ENCODE assay signal across 25 cellular contexts in the genomic region with DNA sequence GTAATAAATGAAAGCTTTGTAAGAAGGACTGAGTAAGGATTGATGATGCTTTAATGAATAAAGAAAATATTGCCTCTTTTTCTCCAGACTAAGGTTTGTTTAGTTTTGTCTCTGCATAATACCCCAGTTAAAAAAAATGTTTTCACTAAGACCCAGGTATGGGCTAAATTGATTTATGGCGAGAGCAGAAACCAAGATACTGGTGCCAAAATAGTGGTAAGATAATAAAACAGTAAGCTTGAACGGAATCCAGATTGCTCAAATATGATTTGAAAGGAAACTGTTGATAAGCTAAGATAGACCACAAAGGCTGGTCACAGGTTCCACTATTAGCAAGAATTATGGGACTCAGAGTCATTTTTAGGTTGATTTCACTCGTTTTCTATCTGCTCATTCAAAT.
A peak's percentile ranks its signal among the peaks of the same experiment; 100 is the strongest.
DNase-seq lines count a peak whose midpoint lies in the region; FAIRE-seq and TF ChIP-seq lines count a peak whose summit lies in the region.
"Had no signal": no experiment of that assay in that cellular context is flagged by ENCODE, and none has a peak within 500 bp of the region (broad histone marks: within the 10 kb centered on the region; RNA-seq: fewer than 3 reads in every experiment).

No MANE protein-coding gene starts in this region.

- H3K4me1 Mint-ChIP-seq in astrocyte (ENCODE audit: low read depth, unreplicated experiment) (peaks cover 14% of the 10 kb centered on the region), mesothelial cell of epicardium (peaks cover 27% of the 10 kb centered on the region)
- H3K4me1 Mint-ChIP-seq: B cell had no signal

- no peak for TF ChIP-seq POLR2A in lower leg skin (IDR thresholded peaks at IDR 0.05)

- H3K9me3 Mint-ChIP-seq in astrocyte (ENCODE audit: unreplicated experiment) (no peaks in the 10 kb centered on the region), mesothelial cell of epicardium (no peaks in the 10 kb centered on the region)

- no peaks in the 10 kb centered on the region for H3K4me1 ChIP-seq in astrocyte (ENCODE audit: insufficient read depth, low read length)
- H3K4me1 ChIP-seq: A549 had no signal

- H3K27ac ChIP-seq in VCaP (0 out of 2 replicates have a peak overlapping the region, but pooled peaks have one; percentile 5), astrocyte (ENCODE audit: low read depth, low read length) (no peak overlapping the region), brain microvascular endothelial cell (no peak overlapping the region)
- H3K27ac ChIP-seq: A549; BLaER1 treated with 17β-estradiol and CSF1 and Interleukin-3, amounts not matched to agents 10 nM and 100 nM; C4-2B had no signal

- no peaks in the 10 kb centered on the region for H3K27me3 ChIP-seq in astrocyte (ENCODE audit: insufficient read depth, low read length)
- no peaks in the 10 kb centered on the region for H3K27me3 ChIP-seq in brain microvascular endothelial cell (replicated peaks)
- H3K27me3 ChIP-seq: BLaER1 treated with 17β-estradiol and CSF1 and Interleukin-3, amounts not matched to agents 10 nM and 100 nM had no signal

- H3K4me3 ChIP-seq in astrocyte (ENCODE audit: insufficient read depth, low read depth, low read length): no peak overlapping the region
- no peak overlapping the region for H3K4me3 ChIP-seq in lower leg skin (ENCODE audit: low read depth, poor library complexity, severe bottlenecking)
- H3K4me3 ChIP-seq in brain microvascular endothelial cell (ENCODE audit: low read depth, low read length): no peak overlapping the region
- H3K4me3 ChIP-seq: A549; BLaER1 treated with 17β-estradiol and CSF1 and Interleukin-3, amounts not matched to agents 10 nM and 100 nM; GM12878 had no signal

- no peaks in the 10 kb centered on the region for H4K20me1 ChIP-seq in astrocyte (ENCODE audit: insufficient read depth, low read length)
- H4K20me1 ChIP-seq: BLaER1 treated with 17β-estradiol and CSF1 and Interleukin-3, amounts not matched to agents 10 nM and 100 nM had no signal

- 48 to 54% methylated on average over 3 of the region's 3 CpGs for WGBS in lower leg skin, 2 donors

- no peaks in the 10 kb centered on the region for H3K36me3 ChIP-seq in astrocyte (ENCODE audit: insufficient read depth, low read length)
- no peaks in the 10 kb centered on the region for H3K36me3 ChIP-seq in brain microvascular endothelial cell (replicated peaks)
- H3K36me3 ChIP-seq: BLaER1 treated with 17β-estradiol and CSF1 and Interleukin-3, amounts not matched to agents 10 nM and 100 nM had no signal

- no peak overlapping the region for H3K4me2 ChIP-seq in astrocyte (ENCODE audit: low read length)
- H3K4me2 ChIP-seq: A549; BLaER1 treated with 17β-estradiol and CSF1 and Interleukin-3, amounts not matched to agents 10 nM and 100 nM had no signal

- no peak overlapping the region for H2AFZ ChIP-seq in astrocyte (ENCODE audit: low read depth, low read length)

- H3K27me3 Mint-ChIP-seq in astrocyte (ENCODE audit: low read depth, unreplicated experiment) (no peaks in the 10 kb centered on the region), mesothelial cell of epicardium (ENCODE audit: low read depth) (no peaks in the 10 kb centered on the region)
- H3K27me3 Mint-ChIP-seq: B cell; CD4-positive, alpha-beta T cell had no signal

- H3K36me3 Mint-ChIP-seq in astrocyte (ENCODE audit: low read depth, unreplicated experiment) (no peaks in the 10 kb centered on the region), mesothelial cell of epicardium (no peaks in the 10 kb centered on the region)
- H3K36me3 Mint-ChIP-seq: CD8-positive, alpha-beta T cell had no signal

- H3K9ac ChIP-seq in astrocyte (ENCODE audit: low read length): no peak overlapping the region
- H3K9ac ChIP-seq: BLaER1 treated with 17β-estradiol and CSF1 and Interleukin-3, amounts not matched to agents 10 nM and 100 nM had no signal

- peak; percentile 53 for DNase-seq in NCI-H226
- DNase-seq in astrocyte (ENCODE audit: low read depth): peak; percentile 47
- DNase-seq in mesothelial cell of epicardium (ENCODE audit: low spot score in 2 of 2, unreplicated experiment in 2 of 2): no peak
- no peak for DNase-seq in lower leg skin (ENCODE audit: low spot score in 2 of 2)
- no peak for DNase-seq in COLO668 (lab: John Stamatoyannopoulos, UW; ENCODE audit: unreplicated experiment)
- no peak for DNase-seq in brain microvascular endothelial cell
- no peak for DNase-seq in anterior cingulate cortex (lab: John Stamatoyannopoulos, UW)
- DNase-seq: AML-193; CD4-positive, alpha-beta T cell; CD8-positive, alpha-beta T cell; COR-L47; DMS 273 treated with DMSO at 0.1 percent for 48 hours; DMS153; DMS79; DND-41; EL; GDM1 had no signal

- TF ChIP-seq CTCF in VCaP (conservative IDR thresholded peaks at IDR 0.05) (no peak), astrocyte (IDR thresholded peaks at IDR 0.05; ENCODE audit: insufficient read depth, low read depth, low read length) (no peak), mesothelial cell of epicardium (IDR thresholded peaks at IDR 0.05; ENCODE audit: unreplicated experiment) (no peak), lower leg skin (IDR thresholded peaks at IDR 0.05) (no peak), brain microvascular endothelial cell (IDR thresholded peaks at IDR 0.05; ENCODE audit: low read depth, low read length, missing control alignments) (no peak)

- H3K79me2 ChIP-seq in astrocyte (ENCODE audit: insufficient read depth, low read length): no peaks in the 10 kb centered on the region

- H3K4me3 Mint-ChIP-seq in astrocyte (ENCODE audit: unreplicated experiment) (no peak overlapping the region), mesothelial cell of epicardium (no peak overlapping the region)
- H3K4me3 Mint-ChIP-seq: B cell; CD4-positive, alpha-beta T cell; CD8-positive, alpha-beta T cell had no signal

- in situ Hi-C loops in brain microvascular endothelial cell (cut with HindIII; ENCODE audit: low pct_ligation_motif_present, low sequenced_read_pairs): no loop called here

- intact Hi-C loops in lower leg skin (cut with DNase I; ENCODE audit: low total_unique reads): no loop called here

- H3K9me3 ChIP-seq in astrocyte (ENCODE audit: insufficient read depth, low read depth, low read length): no peaks in the 10 kb centered on the region
- H3K9me3 ChIP-seq: A549; BLaER1 treated with 17β-estradiol and CSF1 and Interleukin-3, amounts not matched to agents 10 nM and 100 nM had no signal

- H3K27ac Mint-ChIP-seq in astrocyte (ENCODE audit: unreplicated experiment): no peak overlapping the region
- peak overlapping the region; percentile 65 for H3K27ac Mint-ChIP-seq in mesothelial cell of epicardium
- H3K27ac Mint-ChIP-seq: B cell; CD4-positive, alpha-beta T cell; CD8-positive, alpha-beta T cell had no signal

- FAIRE-seq in astrocyte (lab: Jason Lieb, UNC): no peak
- FAIRE-seq: A549, GM12878, GM12892, GM18507 had no signal

Comparison
In these comparisons a context has a peak if more than half of its experiments do, and no peak if none do; other contexts are left out.
1. DNase-seq: peak in NCI-H226 (single experiment) and astrocyte (single experiment); none in mesothelial cell of epicardium (0 of 2), lower leg skin (0 of 2), COLO668 (single experiment), brain microvascular endothelial cell (single experiment) and anterior cingulate cortex (0 of 58).